ENCODE assay signal across 8 cellular contexts in the genomic region with DNA sequence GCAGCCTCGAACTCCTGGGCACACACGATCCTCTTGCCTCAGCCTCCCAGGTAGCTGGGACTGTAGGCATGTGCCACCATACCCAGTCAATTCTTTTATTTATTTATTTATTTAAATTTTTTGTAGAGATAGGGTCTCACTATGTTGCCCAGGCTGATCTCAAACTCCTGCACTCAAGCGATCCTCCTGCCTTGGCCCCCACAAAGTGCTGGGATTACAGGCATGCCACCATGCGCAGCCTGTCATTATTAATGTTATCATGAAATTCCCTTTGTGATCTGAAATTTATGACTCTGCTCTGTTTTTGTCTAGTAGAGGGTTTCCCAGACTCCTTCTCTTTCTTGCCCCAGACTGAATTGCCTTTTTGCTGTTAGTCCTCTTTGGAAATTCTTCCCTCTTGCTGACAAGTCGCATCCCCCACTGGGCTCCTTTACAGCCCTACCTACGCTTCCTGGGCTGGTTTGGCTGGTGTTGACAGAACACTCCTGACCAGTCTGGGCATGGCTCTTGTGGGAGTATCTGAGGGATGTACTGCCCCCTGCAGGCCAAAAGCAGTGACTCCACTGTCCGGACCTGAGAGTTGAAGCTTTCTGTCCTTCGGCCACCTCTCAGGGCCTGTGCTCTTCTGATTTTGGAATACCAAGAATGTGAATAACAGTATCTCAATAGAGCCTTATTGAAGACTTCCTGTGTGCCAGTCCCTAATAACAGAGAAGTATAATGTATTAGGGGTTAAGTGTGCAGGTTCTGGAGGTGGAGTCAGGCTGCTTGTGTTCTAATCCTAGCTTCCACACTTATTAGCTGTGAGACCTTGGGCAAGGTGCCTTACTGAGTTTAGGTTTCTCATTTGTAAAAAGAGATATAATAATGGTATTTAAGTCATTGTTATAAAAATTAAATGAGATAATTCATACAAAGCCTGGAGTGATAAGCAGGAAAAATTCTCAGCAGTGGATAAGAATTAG. TPM values are rescaled to one million over a fixed set of nuclear protein-coding genes. Genes with fewer than 3 reads are reported as not detected.
DNase-seq lines count a peak whose midpoint lies in the region; ATAC-seq and TF ChIP-seq lines count a peak whose summit lies in the region.

No MANE protein-coding gene starts in this region.

- H3K9ac ChIP-seq in NT2/D1 (ENCODE audit: insufficient read length, low read depth) = no peak overlapping the region

- H3K36me3 ChIP-seq in NT2/D1 (ENCODE audit: insufficient read depth, insufficient read length, low read length) (no peaks in the 10 kb centered on the region), testis (ENCODE audit: low read depth, missing control alignments) (no peaks in the 10 kb centered on the region)

- H3K27me3 ChIP-seq in NT2/D1 (ENCODE audit: insufficient read depth, insufficient read length) (no peaks in the 10 kb centered on the region), testis (no peaks in the 10 kb centered on the region)

- WGBS in testis, 2 donors = 82 to 88% methylated on average over 8 of the region's 8 CpGs

- H3K4me3 ChIP-seq in NT2/D1 (ENCODE audit: insufficient read length, low read depth) (no peak overlapping the region), fibroblast of mammary gland (ENCODE audit: control insufficient read depth, low read depth, low read length) (no peak overlapping the region), testis (no peak overlapping the region)

- no peak overlapping the region for H3K27ac ChIP-seq in testis

- peak; percentile 80 for TF ChIP-seq CTCF in fibroblast of mammary gland (conservative IDR thresholded peaks at IDR 0.05; ENCODE audit: control insufficient read depth, insufficient read depth, low read depth, low read length)
- no peak for TF ChIP-seq CTCF in omental fat pad (IDR thresholded peaks at IDR 0.05)
- TF ChIP-seq CTCF in testis (IDR thresholded peaks at IDR 0.05) = peak; percentile 36 to 77 (median 59)

- peak; percentile 30 to 66 for DNase-seq in NCI-H446 (lab: John Stamatoyannopoulos, UW)
- DNase-seq in NCI-H446 treated with DMSO at 0.1 percent for 48 hours (lab: John Stamatoyannopoulos, UW) = no peak
- DNase-seq in NT2/D1 (ENCODE audit: low read depth, low spot score) = peak; percentile 97
- DNase-seq in activated T-cell treated with anti-CD3 and anti-CD28 coated beads for 4 hours = peak; percentile 31
- DNase-seq in fibroblast of mammary gland (ENCODE audit: low read depth) = peak; percentile 74
- peak; percentile 39 for DNase-seq in omental fat pad (ENCODE audit: low spot score)
- DNase-seq in testis = peak; percentile 90

- TF ChIP-seq POLR2A in testis (IDR thresholded peaks at IDR 0.05) = no peak

- H3K9me3 ChIP-seq in NT2/D1 (ENCODE audit: insufficient read depth, low read length) (no peaks in the 10 kb centered on the region), testis (no peaks in the 10 kb centered on the region)

- ATAC-seq in HG03175 (IDR thresholded peaks at IDR 0.05; ENCODE audit: unreplicated experiment) (peak; percentile 72), omental fat pad (ENCODE audit: low FRiP score) (peak; percentile 37)

- no peaks in the 10 kb centered on the region for H3K4me1 ChIP-seq in NT2/D1 (ENCODE audit: insufficient read depth, insufficient read length)
- H3K4me1 ChIP-seq in testis = no peaks in the 10 kb centered on the region

- intact Hi-C loops in testis (cut with DNase I; ENCODE audit: low total_unique reads) = no loop called here

RNA-seq across cellular contexts. Expression of gene TCEANC2, which starts 28.2 kb away (rescaled TPM):
- total RNA-seq in omental fat pad = 1 to 10 TPM; 1.6 to 6.8 (median 3.7) TPM
- total RNA-seq in testis = 10 to 100 TPM; 10.7 to 16.1 TPM
- polyA plus RNA-seq in testis (ENCODE audit: insufficient read depth, low read depth, low replicate concordance) = 14.1 TPM

RNA-seq across cellular contexts. Expression of gene TMEM59, which starts 28.6 kb away (rescaled TPM):
- total RNA-seq in omental fat pad = 100 to 1,000 TPM; 231 to 408 (median 355) TPM
- total RNA-seq in testis = 100 to 1,000 TPM; 209 to 289 TPM
- polyA plus RNA-seq in testis (ENCODE audit: insufficient read depth, low read depth, low replicate concordance) = 338 TPM

Comparison
In these comparisons a context has a peak if more than half of its experiments do, and no peak if none do; other contexts are left out.
1. CTCF ChIP-seq: peak in fibroblast of mammary gland (single experiment) and testis (3 of 3); none in omental fat pad (0 of 3).